11 cellular contexts compared by ENCODE assay signal in the genomic region with DNA sequence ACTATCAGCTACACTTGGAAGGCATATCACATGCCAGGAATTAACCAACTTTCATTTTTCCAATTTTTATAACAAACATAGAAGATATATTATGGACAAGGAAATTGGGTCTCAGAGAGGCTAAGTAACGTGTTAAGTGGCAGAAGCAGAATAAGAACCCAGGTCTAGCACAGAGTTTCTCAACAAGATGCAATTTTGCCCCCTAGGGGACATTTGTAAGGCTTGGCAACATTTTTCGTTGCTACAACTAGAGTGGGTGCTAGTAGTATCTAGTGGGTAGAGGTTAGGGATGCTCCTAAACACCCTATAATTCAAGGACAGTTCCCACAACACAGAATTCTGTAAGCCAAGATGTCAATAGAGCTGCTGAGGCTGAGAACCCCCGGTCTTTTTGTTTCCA.
A peak's percentile ranks its signal among the peaks of the same experiment; 100 is the strongest.
DNase-seq lines count a peak whose midpoint lies in the region; ATAC-seq and TF ChIP-seq lines count a peak whose summit lies in the region.
"Had no signal": no experiment of that assay in that cellular context is flagged by ENCODE, and none has a peak within 500 bp of the region (broad histone marks: within the 10 kb centered on the region; RNA-seq: fewer than 3 reads in every experiment).

No MANE protein-coding gene starts in this region.

- ATAC-seq in right cardiac atrium (no peak), HG03108 (IDR thresholded peaks at IDR 0.05; ENCODE audit: unreplicated experiment) (no peak), sciatic nerve (no peak)

- H3K27ac ChIP-seq in cardiac muscle cell (peak overlapping the region; percentile 65), right cardiac atrium (ENCODE audit: low read length) (no peak overlapping the region)
- H3K27ac ChIP-seq: uterus had no signal

- TF ChIP-seq CTCF in cardiac muscle cell (IDR thresholded peaks at IDR 0.05; ENCODE audit: low read depth, low read length) (peak; percentile 29), epithelial cell of proximal tubule (conservative IDR thresholded peaks at IDR 0.05; ENCODE audit: low read depth, low read length) (peak; percentile 53)

- peaks cover 14% of the 10 kb centered on the region for H3K4me1 ChIP-seq in cardiac muscle cell (ENCODE audit: low read depth)
- no peaks in the 10 kb centered on the region for H3K4me1 ChIP-seq in right cardiac atrium (ENCODE audit: control insufficient read depth, insufficient read depth, low read length)
- H3K4me1 ChIP-seq: uterus had no signal

- WGBS in right cardiac atrium, result 27% methylated on average over 3 of the region's 3 CpGs

- intact Hi-C loops in right cardiac atrium (cut with DNase I) (no loop called here), sciatic nerve (cut with DNase I) (no loop called here)

- peak in 1 of 2 donors; percentile 36 for DNase-seq in cardiac muscle cell (ENCODE audit: low read depth in 1 of 2, low spot score in 1 of 2)
- no peak for DNase-seq in right cardiac atrium
- peak; percentile 60 for DNase-seq in NCI-H82 (lab: John Stamatoyannopoulos, UW)
- no peak for DNase-seq in epithelial cell of proximal tubule (ENCODE audit: low read depth)
- no peak for DNase-seq in GM19238 (ENCODE audit: insufficient read length, low spot score)
- no peak for DNase-seq in NCI-H1048 (lab: John Stamatoyannopoulos, UW)
- DNase-seq in sciatic nerve (ENCODE audit: low spot score), result no peak
- DNase-seq: foreskin melanocyte, NCI-H524 treated with DMSO at 0.1 percent for 48 hours, uterus had no signal

- no peaks in the 10 kb centered on the region for H3K27me3 ChIP-seq in cardiac muscle cell
- no peaks in the 10 kb centered on the region for H3K27me3 ChIP-seq in right cardiac atrium (ENCODE audit: control insufficient read depth, insufficient read depth)
- H3K27me3 ChIP-seq: uterus had no signal

- H3K4me3 ChIP-seq in cardiac muscle cell (no peak overlapping the region), right cardiac atrium (ENCODE audit: low read length) (no peak overlapping the region), epithelial cell of proximal tubule (ENCODE audit: low read depth, low read length) (no peak overlapping the region)
- H3K4me3 ChIP-seq: uterus had no signal

- H3K9me3 ChIP-seq in cardiac muscle cell (ENCODE audit: low read depth) (no peaks in the 10 kb centered on the region), right cardiac atrium (ENCODE audit: control insufficient read depth, low read length) (no peaks in the 10 kb centered on the region)
- H3K9me3 ChIP-seq: uterus had no signal

- H3K36me3 ChIP-seq in cardiac muscle cell, result no peaks in the 10 kb centered on the region
- H3K36me3 ChIP-seq: uterus had no signal
